Comparison of ENCODE assay signal across 1 cellular context in the genomic region with DNA sequence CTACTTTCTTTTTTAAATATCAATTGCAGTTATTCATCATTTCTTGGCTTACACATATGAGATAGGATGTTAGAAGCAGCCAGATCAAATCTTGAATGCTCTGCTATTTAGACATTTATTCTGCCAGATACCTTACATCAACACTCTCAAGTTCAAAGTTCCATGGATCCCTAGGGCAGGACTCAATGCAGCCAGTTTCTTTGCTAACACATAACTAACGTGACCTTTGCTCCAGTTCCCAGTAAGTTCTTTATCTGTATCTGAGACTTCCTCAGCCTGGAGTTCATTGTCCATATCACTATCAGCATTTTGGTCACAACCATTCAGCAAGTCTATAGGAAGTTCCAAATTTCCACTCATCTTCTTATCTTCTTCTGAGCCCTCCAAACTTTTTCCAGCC.
TF ChIP-seq lines count a peak whose summit lies in the region.

No MANE protein-coding gene starts in this region.

TF ChIP-seq in HepG2, 621 proteins besides CTCF, POLR2A, EP300 and RAD21 (continued from another document):
- TF ChIP-seq, protein P1, sequence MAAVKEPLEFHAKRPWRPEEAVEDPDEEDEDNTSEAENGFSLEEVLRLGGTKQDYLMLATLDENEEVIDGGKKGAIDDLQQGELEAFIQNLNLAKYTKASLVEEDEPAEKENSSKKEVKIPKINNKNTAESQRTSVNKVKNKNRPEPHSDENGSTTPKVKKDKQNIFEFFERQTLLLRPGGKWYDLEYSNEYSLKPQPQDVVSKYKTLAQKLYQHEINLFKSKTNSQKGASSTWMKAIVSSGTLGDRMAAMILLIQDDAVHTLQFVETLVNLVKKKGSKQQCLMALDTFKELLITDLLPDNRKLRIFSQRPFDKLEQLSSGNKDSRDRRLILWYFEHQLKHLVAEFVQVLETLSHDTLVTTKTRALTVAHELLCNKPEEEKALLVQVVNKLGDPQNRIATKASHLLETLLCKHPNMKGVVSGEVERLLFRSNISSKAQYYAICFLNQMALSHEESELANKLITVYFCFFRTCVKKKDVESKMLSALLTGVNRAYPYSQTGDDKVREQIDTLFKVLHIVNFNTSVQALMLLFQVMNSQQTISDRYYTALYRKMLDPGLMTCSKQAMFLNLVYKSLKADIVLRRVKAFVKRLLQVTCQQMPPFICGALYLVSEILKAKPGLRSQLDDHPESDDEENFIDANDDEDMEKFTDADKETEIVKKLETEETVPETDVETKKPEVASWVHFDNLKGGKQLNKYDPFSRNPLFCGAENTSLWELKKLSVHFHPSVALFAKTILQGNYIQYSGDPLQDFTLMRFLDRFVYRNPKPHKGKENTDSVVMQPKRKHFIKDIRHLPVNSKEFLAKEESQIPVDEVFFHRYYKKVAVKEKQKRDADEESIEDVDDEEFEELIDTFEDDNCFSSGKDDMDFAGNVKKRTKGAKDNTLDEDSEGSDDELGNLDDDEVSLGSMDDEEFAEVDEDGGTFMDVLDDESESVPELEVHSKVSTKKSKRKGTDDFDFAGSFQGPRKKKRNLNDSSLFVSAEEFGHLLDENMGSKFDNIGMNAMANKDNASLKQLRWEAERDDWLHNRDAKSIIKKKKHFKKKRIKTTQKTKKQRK (IDR thresholded peaks at IDR 0.05; ENCODE audit: low read length): no peak
- TF ChIP-seq XRCC5 (optimal IDR thresholded peaks at IDR 0.05; ENCODE audit: low read length) (no peak), ZBTB8A (CRISPR knock-in tag; IDR thresholded peaks at IDR 0.05; ENCODE audit: borderline replicate concordance, low read depth) (no peak), SNAPC2 (CRISPR knock-in tag; IDR thresholded peaks at IDR 0.05) (no peak), FOXM1 (CRISPR knock-in tag; IDR thresholded peaks at IDR 0.05) (no peak), ZNF292 (CRISPR knock-in tag; IDR thresholded peaks at IDR 0.05; ENCODE audit: borderline replicate concordance, low read depth) (no peak), PPARG (CRISPR knock-in tag; conservative IDR thresholded peaks at IDR 0.05) (0 out of 2 replicates have a peak, but pooled peaks have one; percentile 41), HNF4A (CRISPR knock-in tag; IDR thresholded peaks at IDR 0.05) (peak; percentile 30; the same call in 1 of the 2 replicates), ZNF841 (CRISPR knock-in tag; IDR thresholded peaks at IDR 0.05; ENCODE audit: borderline replicate concordance) (no peak), ZNF563 (CRISPR knock-in tag; IDR thresholded peaks at IDR 0.05) (no peak), HMGA1 (CRISPR knock-in tag; conservative IDR thresholded peaks at IDR 0.05) (no peak)
- TF ChIP-seq, protein P2, sequence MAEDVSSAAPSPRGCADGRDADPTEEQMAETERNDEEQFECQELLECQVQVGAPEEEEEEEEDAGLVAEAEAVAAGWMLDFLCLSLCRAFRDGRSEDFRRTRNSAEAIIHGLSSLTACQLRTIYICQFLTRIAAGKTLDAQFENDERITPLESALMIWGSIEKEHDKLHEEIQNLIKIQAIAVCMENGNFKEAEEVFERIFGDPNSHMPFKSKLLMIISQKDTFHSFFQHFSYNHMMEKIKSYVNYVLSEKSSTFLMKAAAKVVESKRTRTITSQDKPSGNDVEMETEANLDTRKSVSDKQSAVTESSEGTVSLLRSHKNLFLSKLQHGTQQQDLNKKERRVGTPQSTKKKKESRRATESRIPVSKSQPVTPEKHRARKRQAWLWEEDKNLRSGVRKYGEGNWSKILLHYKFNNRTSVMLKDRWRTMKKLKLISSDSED (CRISPR knock-in tag; IDR thresholded peaks at IDR 0.05): no peak
- TF ChIP-seq, protein P3, sequence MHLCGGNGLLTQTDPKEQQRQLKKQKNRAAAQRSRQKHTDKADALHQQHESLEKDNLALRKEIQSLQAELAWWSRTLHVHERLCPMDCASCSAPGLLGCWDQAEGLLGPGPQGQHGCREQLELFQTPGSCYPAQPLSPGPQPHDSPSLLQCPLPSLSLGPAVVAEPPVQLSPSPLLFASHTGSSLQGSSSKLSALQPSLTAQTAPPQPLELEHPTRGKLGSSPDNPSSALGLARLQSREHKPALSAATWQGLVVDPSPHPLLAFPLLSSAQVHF (CRISPR knock-in tag; IDR thresholded peaks at IDR 0.05): no peak
- TF ChIP-seq, protein P4, sequence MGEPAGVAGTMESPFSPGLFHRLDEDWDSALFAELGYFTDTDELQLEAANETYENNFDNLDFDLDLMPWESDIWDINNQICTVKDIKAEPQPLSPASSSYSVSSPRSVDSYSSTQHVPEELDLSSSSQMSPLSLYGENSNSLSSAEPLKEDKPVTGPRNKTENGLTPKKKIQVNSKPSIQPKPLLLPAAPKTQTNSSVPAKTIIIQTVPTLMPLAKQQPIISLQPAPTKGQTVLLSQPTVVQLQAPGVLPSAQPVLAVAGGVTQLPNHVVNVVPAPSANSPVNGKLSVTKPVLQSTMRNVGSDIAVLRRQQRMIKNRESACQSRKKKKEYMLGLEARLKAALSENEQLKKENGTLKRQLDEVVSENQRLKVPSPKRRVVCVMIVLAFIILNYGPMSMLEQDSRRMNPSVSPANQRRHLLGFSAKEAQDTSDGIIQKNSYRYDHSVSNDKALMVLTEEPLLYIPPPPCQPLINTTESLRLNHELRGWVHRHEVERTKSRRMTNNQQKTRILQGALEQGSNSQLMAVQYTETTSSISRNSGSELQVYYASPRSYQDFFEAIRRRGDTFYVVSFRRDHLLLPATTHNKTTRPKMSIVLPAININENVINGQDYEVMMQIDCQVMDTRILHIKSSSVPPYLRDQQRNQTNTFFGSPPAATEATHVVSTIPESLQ (CRISPR knock-in tag; conservative IDR thresholded peaks at IDR 0.05): no peak
